In genomic region chr1:9833632-9834031, GRCh38 we compare ENCODE assay signal across 15 cellular contexts.
"Had no signal": no experiment of that assay in that cellular context is flagged by ENCODE, and none has a peak within 500 bp of the region (broad histone marks: within the 10 kb centered on the region; RNA-seq: fewer than 3 reads in every experiment).

No MANE protein-coding gene starts in this region.

- H3K4me3 Mint-ChIP-seq: memory B cell; natural killer cell treated with Interleukin-12 subunit alpha and Interleukin-12 subunit beta and Interleukin-15 and Interleukin-18, amount 100 ng/mL, for 72 hours; type B pancreatic cell had no signal

- H3K4me3 ChIP-seq: colonic mucosa, esophagus squamous epithelium, left ventricle myocardium inferior, lower lobe of right lung had no signal

- H3K27ac ChIP-seq: colonic mucosa, left ventricle myocardium inferior, lower lobe of right lung had no signal

- H3K27me3 ChIP-seq: colonic mucosa had no signal

- H3K27me3 Mint-ChIP-seq: memory B cell; natural killer cell treated with Interleukin-12 subunit alpha and Interleukin-12 subunit beta and Interleukin-15 and Interleukin-18, amount 100 ng/mL, for 72 hours had no signal

- H3K36me3 ChIP-seq: colonic mucosa, esophagus squamous epithelium, left ventricle myocardium inferior, lower lobe of right lung had no signal

- DNase-seq: colonic mucosa; dermis blood vessel endothelial cell; esophagus squamous epithelium; foreskin fibroblast; kidney; left cardiac atrium; left ventricle myocardium inferior; lower lobe of right lung; midbrain; small intestine; stimulated activated CD4-positive, alpha-beta T cell treated with anti-CD3 and anti-CD28 coated beads, Interleukin-12 subunit alpha, Interleukin-12 subunit beta, amount 100 ng/mL, for 4 hours; stimulated activated naive CD4-positive, alpha-beta T cell had no signal

- H3K27ac Mint-ChIP-seq: memory B cell; natural killer cell treated with Interleukin-12 subunit alpha and Interleukin-12 subunit beta and Interleukin-15 and Interleukin-18, amount 100 ng/mL, for 72 hours; type B pancreatic cell had no signal

- H3K36me3 Mint-ChIP-seq: memory B cell; natural killer cell treated with Interleukin-12 subunit alpha and Interleukin-12 subunit beta and Interleukin-15 and Interleukin-18, amount 100 ng/mL, for 72 hours; type B pancreatic cell had no signal

- H3K9me3 Mint-ChIP-seq: memory B cell; natural killer cell treated with Interleukin-12 subunit alpha and Interleukin-12 subunit beta and Interleukin-15 and Interleukin-18, amount 100 ng/mL, for 72 hours; type B pancreatic cell had no signal

- H3K9me3 ChIP-seq: colonic mucosa, esophagus squamous epithelium, left ventricle myocardium inferior, lower lobe of right lung had no signal
